16 cellular contexts compared by ENCODE assay signal in the genomic region with DNA sequence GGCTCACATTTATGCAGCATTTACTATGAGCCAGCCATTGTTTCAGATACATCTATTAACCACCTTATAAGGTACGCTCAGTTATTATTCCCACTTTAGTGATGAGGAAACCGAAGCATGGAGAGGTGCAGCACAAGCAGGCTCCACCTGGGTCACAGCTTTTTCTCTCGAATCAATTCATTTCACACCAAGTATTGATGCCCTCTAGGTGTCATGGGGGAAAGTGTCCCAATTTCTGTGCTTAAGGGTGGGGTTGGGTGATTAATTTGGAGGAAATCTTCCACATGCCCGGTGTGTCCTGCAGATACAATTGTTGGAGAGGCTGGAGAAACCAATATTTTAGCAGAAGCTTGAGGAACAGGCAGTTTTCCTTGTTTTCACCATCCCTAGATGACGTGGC.
A peak's percentile ranks its signal among the peaks of the same experiment; 100 is the strongest.
DNase-seq lines count a peak whose midpoint lies in the region; ATAC-seq, FAIRE-seq and TF ChIP-seq lines count a peak whose summit lies in the region.
"Had no signal": no experiment of that assay in that cellular context is flagged by ENCODE, and none has a peak within 500 bp of the region (broad histone marks: within the 10 kb centered on the region; RNA-seq: fewer than 3 reads in every experiment).

No MANE protein-coding gene starts in this region.

- intact Hi-C loops in Caco-2 (cut with micrococcal nuclease; ENCODE audit: unreplicated experiment) = loop anchor here (2.0 to 5.0 kb wide), 3 partner anchors 89 to 1129 kb away; no protein-coding TSS in a partner anchor

- no peaks in the 10 kb centered on the region for H3K4me1 ChIP-seq in BE2C
- H3K4me1 ChIP-seq in Caco-2 = no peaks in the 10 kb centered on the region
- H3K4me1 ChIP-seq in OCI-LY1 (ENCODE audit: insufficient read depth, low read length, severe bottlenecking) = peaks cover 10% of the 10 kb centered on the region
- no peaks in the 10 kb centered on the region for H3K4me1 ChIP-seq in foreskin keratinocyte

- ATAC-seq in foreskin keratinocyte = no peak
- ATAC-seq: activated CD4-positive, CD25-positive, alpha-beta regulatory T cell treated with anti-CD3 and anti-CD28 coated beads, Interleukin-2, amount 50 U/mL, for 24 hours; left ventricle myocardium superior had no signal

- H3K27me3 Mint-ChIP-seq in Caco-2 (ENCODE audit: insufficient read depth, unreplicated experiment) = peaks cover 2% of the 10 kb centered on the region
- peaks cover 17% of the 10 kb centered on the region for H3K27me3 Mint-ChIP-seq in mesothelial cell of epicardium (ENCODE audit: low read depth)

- POLR2A ChIA-PET in Caco-2 (lab: Charles Lee) = no interaction called here

- no peak overlapping the region for H3K27ac ChIP-seq in OCI-LY1 (ENCODE audit: low read depth, low read length, poor library complexity, severe bottlenecking)
- H3K27ac ChIP-seq in foreskin keratinocyte = no peak overlapping the region
- H3K27ac ChIP-seq: esophagus squamous epithelium had no signal

- H3K27ac Mint-ChIP-seq in Caco-2 (ENCODE audit: unreplicated experiment) (no peak overlapping the region), mesothelial cell of epicardium (no peak overlapping the region)

- H3K4me3 Mint-ChIP-seq in Caco-2 (ENCODE audit: unreplicated experiment) (peak overlapping the region; percentile 51), mesothelial cell of epicardium (peak overlapping the region; percentile 56)

- H3K36me3 ChIP-seq in BE2C = no peaks in the 10 kb centered on the region
- no peaks in the 10 kb centered on the region for H3K36me3 ChIP-seq in Caco-2 (ENCODE audit: control insufficient read depth, insufficient read depth, low read length)
- no peaks in the 10 kb centered on the region for H3K36me3 ChIP-seq in OCI-LY1 (ENCODE audit: insufficient read depth, low read length)
- H3K36me3 ChIP-seq: esophagus squamous epithelium, MG63 had no signal

- H3K36me3 Mint-ChIP-seq in Caco-2 (ENCODE audit: insufficient read depth, unreplicated experiment) (no peaks in the 10 kb centered on the region), mesothelial cell of epicardium (no peaks in the 10 kb centered on the region)

- H2AFZ ChIP-seq in OCI-LY1 (ENCODE audit: low read length) = no peak overlapping the region

- H4K20me1 ChIP-seq in OCI-LY1 (ENCODE audit: insufficient read depth, low read length) = no peaks in the 10 kb centered on the region

- DNase-seq in BE2C = no peak
- DNase-seq in Caco-2 = no peak
- no peak for DNase-seq in mesothelial cell of epicardium (ENCODE audit: low spot score in 2 of 2, unreplicated experiment in 2 of 2)
- no peak for DNase-seq in RCC 7860 (ENCODE audit: low spot score)
- DNase-seq in DMS114 treated with DMSO at 0.1 percent for 48 hours (lab: John Stamatoyannopoulos, UW; ENCODE audit: unreplicated experiment) = no peak
- no peak for DNase-seq in foreskin keratinocyte
- DNase-seq: DMS79, esophagus squamous epithelium, glutamatergic neuron, left ventricle myocardium superior, MG63, NCI-H187, NCI-H446 had no signal

- no peak overlapping the region for H3K4me2 ChIP-seq in OCI-LY1 (ENCODE audit: low read length)
- H3K4me2 ChIP-seq: smooth muscle cell had no signal

- no peaks in the 10 kb centered on the region for H3F3A ChIP-seq in OCI-LY1 (ENCODE audit: insufficient read depth, low read length)

- FAIRE-seq in RCC 7860 (lab: Jason Lieb, UNC) = no peak

- H3K9me3 ChIP-seq in BE2C (no peaks in the 10 kb centered on the region; the same call in 1 of the 2 replicates), Caco-2 (no peaks in the 10 kb centered on the region), OCI-LY1 (ENCODE audit: low read length) (no peaks in the 10 kb centered on the region)
- H3K9me3 ChIP-seq: esophagus squamous epithelium, MG63 had no signal

- CTCF ChIA-PET in Caco-2 (lab: Charles Lee) = interaction anchor here (2.0 kb wide), 1 partner anchor 127 kb away, joined by 7 read pairs; no protein-coding TSS in a partner anchor

- TF ChIP-seq CTCF in BE2C (IDR thresholded peaks at IDR 0.05; ENCODE audit: low read depth, low read length) (peak; percentile 8; the same call in 1 of the 2 replicates), Caco-2 (IDR thresholded peaks at IDR 0.05; ENCODE audit: insufficient read depth in 1 of 2, low read depth in 1 of 2, low read length in 1 of 2, severe bottlenecking in 1 of 2, unreplicated experiment in 1 of 2) (no peak), OCI-LY1 (IDR thresholded peaks at IDR 0.05; ENCODE audit: low read length) (peak; percentile 21; the same call in 1 of the 2 replicates), mesothelial cell of epicardium (IDR thresholded peaks at IDR 0.05; ENCODE audit: unreplicated experiment) (no peak), foreskin keratinocyte (conservative IDR thresholded peaks at IDR 0.05) (no peak)

- BruUV-seq in Caco-2 (replicated peaks; lab: Mats Ljungman, UMichigan) = no TSS peak

- H3K4me3 ChIP-seq in BE2C (ENCODE audit: low read depth, low read length) = no peak overlapping the region
- no peak overlapping the region for H3K4me3 ChIP-seq in Caco-2 (ENCODE audit: low read depth, low read length)
- H3K4me3 ChIP-seq in OCI-LY1 (ENCODE audit: low read depth, low read length, poor library complexity, severe bottlenecking) = no peak overlapping the region
- H3K4me3 ChIP-seq: esophagus squamous epithelium, MG63, smooth muscle cell had no signal

- no peaks in the 10 kb centered on the region for H3K79me2 ChIP-seq in OCI-LY1 (ENCODE audit: insufficient read depth, low read length)

- no peaks in the 10 kb centered on the region for H3K9me3 Mint-ChIP-seq in Caco-2 (ENCODE audit: unreplicated experiment)
- no peaks in the 10 kb centered on the region for H3K9me3 Mint-ChIP-seq in mesothelial cell of epicardium

- no peak overlapping the region for H3K9ac ChIP-seq in OCI-LY1 (ENCODE audit: low read length)

- H3K9me2 ChIP-seq in OCI-LY1 (ENCODE audit: low read depth, low read length) = no peaks in the 10 kb centered on the region

- H3K27me3 ChIP-seq in BE2C (no peaks in the 10 kb centered on the region), Caco-2 (replicated peaks; ENCODE audit: control insufficient read depth, insufficient read depth, low read length) (no peaks in the 10 kb centered on the region), OCI-LY1 (ENCODE audit: insufficient read depth, low read length) (no peaks in the 10 kb centered on the region), foreskin keratinocyte (peaks cover 4% of the 10 kb centered on the region)
- H3K27me3 ChIP-seq: esophagus squamous epithelium, MG63 had no signal

- H3K4me1 Mint-ChIP-seq in Caco-2 (ENCODE audit: low read depth, unreplicated experiment) (no peaks in the 10 kb centered on the region), mesothelial cell of epicardium (no peaks in the 10 kb centered on the region)

Comparison
In these comparisons a context has a peak if more than half of its experiments do, and no peak if none do; other contexts are left out.
1. CTCF ChIP-seq: peak in BE2C (single experiment) and OCI-LY1 (single experiment); none in Caco-2 (0 of 2), mesothelial cell of epicardium (single experiment) and foreskin keratinocyte (single experiment).